8 cellular contexts compared by ENCODE assay signal in genomic region chr4:88054909-88055308, GRCh38. TPM values are rescaled to one million over a fixed set of nuclear protein-coding genes. Genes with fewer than 3 reads are reported as not detected.
DNase-seq lines count a peak whose midpoint lies in the region; ATAC-seq, FAIRE-seq and TF ChIP-seq lines count a peak whose summit lies in the region.

No MANE protein-coding gene starts in this region.

- FAIRE-seq in H1 (lab: Jason Lieb, UNC) = peak; percentile 80

- no peak overlapping the region for H2AK5ac ChIP-seq in H1 (ENCODE audit: low read depth, low read length)

- peak; percentile 89 to 98 for TF ChIP-seq RAD21 in H1 (IDR thresholded peaks at IDR 0.05 in 1 of 2, conservative IDR thresholded peaks at IDR 0.05 in 1 of 2; ENCODE audit: low read depth in 2 of 2, low read length in 2 of 2)

- H2BK15ac ChIP-seq in H1 (ENCODE audit: low read length) = no peak overlapping the region

- no peak overlapping the region for H3K4ac ChIP-seq in H1 (replicated peaks; ENCODE audit: insufficient read length, low read depth, low read length)

- peak in 2 of 3 experiments; percentile 72 to 79; a peak in 3 of 4 replicates for TF ChIP-seq CTCF in H1 (IDR thresholded peaks at IDR 0.05; ENCODE audit: control extremely low read depth in 1 of 3, insufficient read depth in 1 of 3, low read depth in 1 of 3, low read length in 3 of 3)
- TF ChIP-seq CTCF in neural progenitor cell (IDR thresholded peaks at IDR 0.05) = peak; percentile 58

- peaks cover 0 to 44% (median 12%) of the 10 kb centered on the region in 4 experiments; a peak in 5 of 8 replicates for H3K36me3 ChIP-seq in H1 (ENCODE audit: control insufficient read depth in 2 of 4, insufficient read depth in 4 of 4, low read length in 3 of 4)
- H3K36me3 ChIP-seq in neural progenitor cell = peaks cover 26% of the 10 kb centered on the region

- no peak overlapping the region for H2AFZ ChIP-seq in H1 (ENCODE audit: low read length)
- no peak overlapping the region for H2AFZ ChIP-seq in neural progenitor cell (replicated peaks)

- no peak overlapping the region for H3K4me3 Mint-ChIP-seq in neural progenitor cell
- no peak overlapping the region for H3K4me3 Mint-ChIP-seq in activated T-helper 1 cell treated with anti-CD3 and anti-CD28 coated beads, Interleukin-12 subunit alpha, Interleukin-12 subunit beta, Interleukin-2, Interleukin-4 antibody, amounts not matched to agents 30 ng/mL and 10 ng/mL and 1 ng/mL, durations not matched to agents 14 hours and 24 hours and 36 hours
- H3K4me3 Mint-ChIP-seq in activated T-cell treated with anti-CD3 and anti-CD28 coated beads, Interleukin-2, amount 50 U/mL, for 24 hours = no peak overlapping the region

- H3K14ac ChIP-seq in H1 (ENCODE audit: insufficient read length) = no peak overlapping the region

- TF ChIP-seq POLR2A in H1 (IDR thresholded peaks at IDR 0.05; ENCODE audit: control extremely low read depth in 1 of 2, low read depth in 2 of 2, low read length in 2 of 2) = no peak

- no peaks in the 10 kb centered on the region for H3K27me3 Mint-ChIP-seq in neural progenitor cell (ENCODE audit: insufficient read depth, low read depth)
- H3K27me3 Mint-ChIP-seq in activated T-helper 1 cell treated with anti-CD3 and anti-CD28 coated beads, Interleukin-12 subunit alpha, Interleukin-12 subunit beta, Interleukin-2, Interleukin-4 antibody, amounts not matched to agents 30 ng/mL and 10 ng/mL and 1 ng/mL, durations not matched to agents 14 hours and 24 hours and 36 hours (ENCODE audit: insufficient read depth) = no peaks in the 10 kb centered on the region
- no peaks in the 10 kb centered on the region for H3K27me3 Mint-ChIP-seq in activated T-cell treated with anti-CD3 and anti-CD28 coated beads, Interleukin-2, amount 50 U/mL, for 24 hours

- no peak overlapping the region for H3K18ac ChIP-seq in H1 (ENCODE audit: extremely low read depth, low read length)

- H3K4me2 ChIP-seq in H1 (ENCODE audit: insufficient read depth in 1 of 2, low read depth in 2 of 2, low read length in 2 of 2) (no peak overlapping the region), neural progenitor cell (no peak overlapping the region)

- H4K20me1 ChIP-seq in H1 (replicated peaks in 1 of 2; ENCODE audit: control insufficient read depth in 1 of 2, insufficient read depth in 2 of 2, low read length in 2 of 2) (no peaks in the 10 kb centered on the region), neural progenitor cell (ENCODE audit: low read depth) (no peaks in the 10 kb centered on the region)

- H4K91ac ChIP-seq in H1 (replicated peaks; ENCODE audit: insufficient read length, low read length) = no peak overlapping the region

- no peaks in the 10 kb centered on the region for H3K79me2 ChIP-seq in H1 (ENCODE audit: control insufficient read depth in 1 of 2, insufficient read depth in 2 of 2, low read length in 2 of 2)
- H3K79me2 ChIP-seq in neural progenitor cell (ENCODE audit: low read depth) = no peaks in the 10 kb centered on the region

- no peak overlapping the region for H4K5ac ChIP-seq in H1 (ENCODE audit: insufficient read length, low read depth, low read length)

- no peak overlapping the region for H2BK120ac ChIP-seq in H1 (replicated peaks; ENCODE audit: low read depth, low read length)

- H3K27ac ChIP-seq in H1 (ENCODE audit: low read depth, low read length) = no peak overlapping the region
- H3K27ac ChIP-seq in neural progenitor cell = no peak overlapping the region

- CTCF ChIA-PET in H1 (lab: Charles Lee; ENCODE audit: partially characterized antibody) = interaction anchor here (0.6 to 4.7 kb wide), 31 partner anchors 9 to 314 kb away, joined by 3 to 79 read pairs (median 4); partner anchors contain the start of gene PPM1K

- no peaks in the 10 kb centered on the region for H3K23me2 ChIP-seq in H1 (ENCODE audit: low read depth, low read length)

- H3K56ac ChIP-seq in H1 (replicated peaks; ENCODE audit: insufficient read length, low read depth, low read length) = no peak overlapping the region

- ATAC-seq in GM19351 (IDR thresholded peaks at IDR 0.05; ENCODE audit: unreplicated experiment) = peak; percentile 74

- H3K23ac ChIP-seq in H1 (ENCODE audit: insufficient read length) = no peak overlapping the region

- no peak for TF ChIP-seq EP300 in H1 (IDR thresholded peaks at IDR 0.05; ENCODE audit: borderline replicate concordance in 1 of 2, low read depth in 2 of 2, low read length in 2 of 2)

- H2BK20ac ChIP-seq in H1 (ENCODE audit: low read length) = no peak overlapping the region

- DNase-seq in Ammon's horn (ENCODE audit: low spot score) (peak; percentile 32), NCI-H82 (lab: John Stamatoyannopoulos, UW) (peak; percentile 44), H1 (ENCODE audit: low read depth in 1 of 2, low spot score in 2 of 2) (no peak), neural progenitor cell (ENCODE audit: low spot score) (peak; percentile 60), NCI-H2196 (lab: John Stamatoyannopoulos, UW; ENCODE audit: unreplicated experiment) (no peak)
- DNase-seq in activated T-helper 1 cell treated with anti-CD3 and anti-CD28 coated beads, Interleukin-12 subunit alpha, Interleukin-12 subunit beta, Interleukin-2, Interleukin-4 antibody, amounts not matched to agents 30 ng/mL and 10 ng/mL and 1 ng/mL, durations not matched to agents 14 hours and 24 hours and 36 hours (ENCODE audit: low spot score) = no peak
- no peak for DNase-seq in activated T-cell treated with anti-CD3 and anti-CD28 coated beads, Interleukin-2, amount 50 U/mL, for 24 hours

- no peak overlapping the region for H3K27ac Mint-ChIP-seq in neural progenitor cell
- no peak overlapping the region for H3K27ac Mint-ChIP-seq in activated T-helper 1 cell treated with anti-CD3 and anti-CD28 coated beads, Interleukin-12 subunit alpha, Interleukin-12 subunit beta, Interleukin-2, Interleukin-4 antibody, amounts not matched to agents 30 ng/mL and 10 ng/mL and 1 ng/mL, durations not matched to agents 14 hours and 24 hours and 36 hours
- H3K27ac Mint-ChIP-seq in activated T-cell treated with anti-CD3 and anti-CD28 coated beads, Interleukin-2, amount 50 U/mL, for 24 hours = no peak overlapping the region

- no peak overlapping the region for H4K8ac ChIP-seq in H1 (ENCODE audit: extremely low read depth, insufficient read depth, low read length)

- intact Hi-C loops in activated T-helper 1 cell treated with anti-CD3 and anti-CD28 coated beads, Interleukin-12 subunit alpha, Interleukin-12 subunit beta, Interleukin-2, Interleukin-4 antibody, amounts not matched to agents 30 ng/mL and 10 ng/mL and 1 ng/mL, durations not matched to agents 14 hours and 24 hours and 36 hours (cut with micrococcal nuclease) = no loop called here

- H3K4me3 ChIP-seq in H1 (ENCODE audit: extremely low read depth in 1 of 4, insufficient read depth in 2 of 4, low read depth in 3 of 4, low read length in 4 of 4) = no peak overlapping the region
- H3K4me3 ChIP-seq in neural progenitor cell = no peak overlapping the region

- H3K79me1 ChIP-seq in H1 (ENCODE audit: low read depth, low read length) = no peaks in the 10 kb centered on the region

- H3K4me1 Mint-ChIP-seq in neural progenitor cell = no peaks in the 10 kb centered on the region
- H3K4me1 Mint-ChIP-seq in activated T-helper 1 cell treated with anti-CD3 and anti-CD28 coated beads, Interleukin-12 subunit alpha, Interleukin-12 subunit beta, Interleukin-2, Interleukin-4 antibody, amounts not matched to agents 30 ng/mL and 10 ng/mL and 1 ng/mL, durations not matched to agents 14 hours and 24 hours and 36 hours (ENCODE audit: low read depth) = no peaks in the 10 kb centered on the region
- H3K4me1 Mint-ChIP-seq in activated T-cell treated with anti-CD3 and anti-CD28 coated beads, Interleukin-2, amount 50 U/mL, for 24 hours (ENCODE audit: low read depth) = no peaks in the 10 kb centered on the region

- POLR2A ChIA-PET in H1 (lab: Charles Lee; ENCODE audit: partially characterized antibody) = no interaction called here

- H3K9me3 ChIP-seq in H1 (ENCODE audit: insufficient read depth in 2 of 2, low read depth in 1 of 2, low read length in 1 of 2) (no peaks in the 10 kb centered on the region), neural progenitor cell (ENCODE audit: low read depth) (no peaks in the 10 kb centered on the region)

- H3K9ac ChIP-seq in H1 (replicated peaks in 1 of 4; ENCODE audit: extremely low read depth in 1 of 4, low read depth in 3 of 4, low read length in 3 of 4) = no peak overlapping the region
- H3K9ac ChIP-seq in neural progenitor cell = no peak overlapping the region

- H3F3A ChIP-seq in neural progenitor cell (ENCODE audit: low read depth) = no peaks in the 10 kb centered on the region

- H3K4me1 ChIP-seq in H1 (replicated peaks in 1 of 4; ENCODE audit: control insufficient read depth in 3 of 4, insufficient read depth in 4 of 4, low read length in 3 of 4) (no peaks in the 10 kb centered on the region; a peak in 1 of 7 replicates), neural progenitor cell (no peaks in the 10 kb centered on the region)

- no peak overlapping the region for H2BK12ac ChIP-seq in H1 (ENCODE audit: low read depth, low read length)

- 68% methylated on average over 2 of the region's 2 CpGs; no CpG with 5 or more reads in 1 of the 2 experiments for WGBS in H1 (ENCODE audit: extremely low coverage in 1 of 2, insufficient coverage in 1 of 2, insufficient read length in 1 of 2, insufficient replicate concordance in 2 of 2, low coverage in 1 of 2, low lambda C conversion rate in 2 of 2, missing lambda C conversion rate in 1 of 2), 2 experiments

- H3K9me3 Mint-ChIP-seq in neural progenitor cell = no peaks in the 10 kb centered on the region
- H3K9me3 Mint-ChIP-seq in activated T-helper 1 cell treated with anti-CD3 and anti-CD28 coated beads, Interleukin-12 subunit alpha, Interleukin-12 subunit beta, Interleukin-2, Interleukin-4 antibody, amounts not matched to agents 30 ng/mL and 10 ng/mL and 1 ng/mL, durations not matched to agents 14 hours and 24 hours and 36 hours = no peaks in the 10 kb centered on the region
- H3K9me3 Mint-ChIP-seq in activated T-cell treated with anti-CD3 and anti-CD28 coated beads, Interleukin-2, amount 50 U/mL, for 24 hours = no peaks in the 10 kb centered on the region

- peaks cover 33% of the 10 kb centered on the region for H3K36me3 Mint-ChIP-seq in neural progenitor cell
- H3K36me3 Mint-ChIP-seq in activated T-helper 1 cell treated with anti-CD3 and anti-CD28 coated beads, Interleukin-12 subunit alpha, Interleukin-12 subunit beta, Interleukin-2, Interleukin-4 antibody, amounts not matched to agents 30 ng/mL and 10 ng/mL and 1 ng/mL, durations not matched to agents 14 hours and 24 hours and 36 hours (ENCODE audit: low read depth) = peaks cover 17% of the 10 kb centered on the region
- peaks cover 40% of the 10 kb centered on the region for H3K36me3 Mint-ChIP-seq in activated T-cell treated with anti-CD3 and anti-CD28 coated beads, Interleukin-2, amount 50 U/mL, for 24 hours (ENCODE audit: low read depth)

- H3K27me3 ChIP-seq in H1 (replicated peaks in 1 of 4; ENCODE audit: control insufficient read depth in 3 of 4, extremely low read depth in 1 of 4, insufficient read depth in 3 of 4, low read length in 3 of 4) (no peaks in the 10 kb centered on the region), neural progenitor cell (no peaks in the 10 kb centered on the region)

- no peak overlapping the region for H2BK5ac ChIP-seq in H1 (ENCODE audit: low read depth, low read length)

RNA-seq across cellular contexts. Expression of gene PKD2, which starts 47.5 kb away (rescaled TPM):
- total RNA-seq in H1 (2021; fragmentation: NEBNext Ultra II Directional; extraction: Animal tissue kit (Norgen Biotek cat#: 25700)) = 29.4 and 32.0 TPM in 2 replicates
- 10.4 and 16.0 TPM in 2 replicates for polyA plus RNA-seq in H1 (2011; rRNA removed)
- 28.6 TPM for polyA plus RNA-seq in H1 (2011; cell fraction: cytosol; rRNA removed)
- polyA plus RNA-seq in H1 (2011; cell fraction: nucleus; rRNA removed) = 18.6 TPM
- 34.6 to 43.2 TPM (median 39.0 TPM) in 4 replicates for polyA plus RNA-seq in H1 (2012, experiment 1 of 2)
- 2.2 TPM for polyA plus RNA-seq in H1 (2012, experiment 2 of 2)
- 28.4 TPM for polyA plus RNA-seq in H1 (2013, experiment 1 of 2)
- polyA plus RNA-seq in H1 (2013, experiment 2 of 2) = 28.6 TPM
- polyA minus RNA-seq in H1 (2011; rRNA and poly(A)+ RNA removed) = 41.7 and 57.9 TPM in 2 replicates
- 19.6 TPM for polyA minus RNA-seq in H1 (2011; cell fraction: cytosol; rRNA and poly(A)+ RNA removed)
- 56.0 TPM for polyA minus RNA-seq in H1 (2011; cell fraction: nucleus; rRNA and poly(A)+ RNA removed)
- 36.0 and 40.4 TPM in 2 replicates for total RNA-seq in neural progenitor cell (ENCODE audit: low replicate concordance)
- total RNA-seq in activated T-helper 1 cell treated with anti-CD3 and anti-CD28 coated beads, Interleukin-12 subunit alpha, Interleukin-12 subunit beta, Interleukin-2, Interleukin-4 antibody, amounts not matched to agents 30 ng/mL and 10 ng/mL and 1 ng/mL, durations not matched to agents 14 hours and 24 hours and 36 hours = 10.1 and 11.7 TPM in 2 replicates

Comparison
In these comparisons a context has a peak if more than half of its experiments do, and no peak if none do; other contexts are left out.
1. DNase-seq: peak in Ammon's horn (single experiment), NCI-H82 (single experiment) and neural progenitor cell (single experiment); none in H1 (0 of 2), activated T-helper 1 cell treated with anti-CD3 and anti-CD28 coated beads, Interleukin-12 subunit alpha, Interleukin-12 subunit beta, Interleukin-2, Interleukin-4 antibody, amounts not matched to agents 30 ng/mL and 10 ng/mL and 1 ng/mL, durations not matched to agents 14 hours and 24 hours and 36 hours (single experiment), activated T-cell treated with anti-CD3 and anti-CD28 coated beads, Interleukin-2, amount 50 U/mL, for 24 hours (single experiment) and NCI-H2196 (single experiment).